Comparison of ENCODE assay signal across 14 cellular contexts in the genomic region with DNA sequence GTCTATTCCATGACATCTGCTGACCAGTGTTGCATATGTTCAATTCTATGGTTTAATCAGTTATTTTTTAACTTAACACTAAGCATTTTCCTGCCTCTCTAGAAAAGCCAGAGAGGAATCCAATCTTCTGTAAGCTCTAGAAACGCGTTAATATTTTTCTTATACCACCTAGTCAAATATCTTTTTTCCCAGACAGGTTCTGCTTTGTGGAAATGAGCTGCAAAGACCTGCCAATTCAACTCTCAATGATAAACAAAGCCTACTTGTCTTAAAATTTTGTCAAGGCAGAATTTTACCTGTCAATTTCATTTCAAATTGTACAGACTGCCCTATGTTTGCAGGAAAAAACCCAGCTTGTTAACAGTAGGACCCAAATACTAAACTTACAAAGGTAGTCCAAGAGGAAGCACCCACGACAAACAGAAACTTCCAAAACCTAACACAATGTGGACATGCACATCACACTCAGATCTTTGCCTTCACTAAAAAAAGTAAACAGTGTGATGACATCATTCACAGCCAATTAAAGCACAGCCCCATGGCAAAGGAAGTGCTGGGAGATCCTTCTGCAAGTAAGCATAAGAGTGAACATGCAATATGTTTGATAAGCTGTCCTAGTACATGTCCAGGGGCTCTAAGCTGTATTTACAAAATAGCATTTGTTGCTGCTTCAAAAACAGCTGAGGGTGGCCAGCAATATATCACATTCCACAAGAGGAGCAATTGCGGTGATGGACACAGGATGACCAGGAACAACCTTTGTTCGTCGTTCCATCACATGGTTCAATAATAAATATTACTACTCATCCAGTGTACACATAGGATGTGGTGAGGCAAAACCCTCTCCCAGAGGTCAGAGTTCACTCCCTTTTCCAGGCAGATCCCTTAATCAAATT.
DNase-seq lines count a peak whose midpoint lies in the region; ATAC-seq and FAIRE-seq lines count a peak whose summit lies in the region.
"Had no signal": no experiment of that assay in that cellular context is flagged by ENCODE, and none has a peak within 500 bp of the region (broad histone marks: within the 10 kb centered on the region; RNA-seq: fewer than 3 reads in every experiment).

No MANE protein-coding gene starts in this region.

- DNase-seq in Daoy (ENCODE audit: low read depth): peak; percentile 21
- DNase-seq in M059J (ENCODE audit: low read depth): peak; percentile 43
- peak; percentile 5 to 55 for DNase-seq in lung microvascular endothelial cell (ENCODE audit: low read depth in 2 of 2)
- no peak for DNase-seq in activated CD4-positive, alpha-beta T cell treated with anti-CD3 and anti-CD28 coated beads for 48 hours
- DNase-seq in posterior vena cava (ENCODE audit: low spot score): no peak
- DNase-seq: activated CD4-positive, CD25-positive, alpha-beta regulatory T cell; activated naive CD8-positive, alpha-beta T cell treated with anti-CD3 and anti-CD28 coated beads, Interleukin-2, amount 50 U/mL, for 24 hours; esophagus squamous epithelium; NCI-H187; sigmoid colon had no signal

- intact Hi-C loops in posterior vena cava (cut with DNase I): no loop called here

- peak; percentile 18 for FAIRE-seq in colon (lab: Jason Lieb, UNC)

- ATAC-seq in GM19395 (IDR thresholded peaks at IDR 0.05; ENCODE audit: unreplicated experiment) (no peak), GM21737 (IDR thresholded peaks at IDR 0.05; ENCODE audit: unreplicated experiment) (no peak)
- ATAC-seq: activated naive CD8-positive, alpha-beta T cell treated with anti-CD3 and anti-CD28 coated beads, Interleukin-2, amount 50 U/mL, for 24 hours; SK-N-SH treated with all-trans-retinoic acid at 6 μM for 48 hours had no signal

Comparison
In these comparisons a context has a peak if more than half of its experiments do, and no peak if none do; other contexts are left out.
1. DNase-seq: peak in Daoy (single experiment), M059J (single experiment) and lung microvascular endothelial cell (2 of 2); none in activated CD4-positive, alpha-beta T cell treated with anti-CD3 and anti-CD28 coated beads for 48 hours (single experiment) and posterior vena cava (single experiment).